In the genomic region with DNA sequence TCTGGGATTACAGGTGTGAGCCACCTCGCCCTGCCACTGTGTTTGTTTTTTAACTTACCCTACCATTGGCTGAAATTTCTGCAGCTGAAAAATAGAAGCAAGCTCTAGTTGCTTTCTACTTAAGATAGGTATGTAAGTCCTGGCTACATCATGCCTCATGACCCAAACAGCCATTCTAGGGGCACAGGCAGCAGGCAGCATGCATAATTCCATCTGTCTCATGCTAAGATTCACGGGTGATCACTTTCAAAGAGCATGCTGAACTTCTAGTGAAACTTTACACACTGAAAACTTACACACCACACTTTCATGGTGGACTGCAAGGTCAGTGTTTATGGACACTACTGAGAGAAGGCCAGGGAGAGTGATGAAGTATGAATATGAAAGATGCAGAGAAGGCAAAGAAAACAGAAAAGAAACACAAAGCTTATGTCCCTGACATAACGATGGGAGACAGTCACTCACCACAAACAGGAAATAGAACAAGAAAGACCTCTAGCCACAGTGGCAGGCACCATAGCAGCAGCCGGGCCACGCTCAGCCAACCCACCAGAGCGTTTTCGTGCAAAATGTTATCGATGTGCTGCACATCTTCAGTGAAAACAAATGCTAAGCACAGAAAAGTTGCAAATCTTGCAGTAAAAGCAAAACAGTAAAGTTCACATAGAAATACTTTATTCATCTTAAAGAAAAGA, we compare ENCODE assay signal across 11 cellular contexts.
DNase-seq lines count a peak whose midpoint lies in the region; TF ChIP-seq lines count a peak whose summit lies in the region.
"Had no signal": no experiment of that assay in that cellular context is flagged by ENCODE, and none has a peak within 500 bp of the region (broad histone marks: within the 10 kb centered on the region; RNA-seq: fewer than 3 reads in every experiment).

No MANE protein-coding gene starts in this region.

- TF ChIP-seq CTCF in dorsolateral prefrontal cortex (IDR thresholded peaks at IDR 0.05 in 54 of 56, conservative IDR thresholded peaks at IDR 0.05 in 2 of 56; ENCODE audit: low read depth in 1 of 56, partially characterized antibody in 56 of 56): no peak

- H3K4me3 ChIP-seq in dorsolateral prefrontal cortex: no peak overlapping the region
- H3K4me3 ChIP-seq: prostate gland, upper lobe of left lung had no signal

- intact Hi-C loops in head of caudate nucleus (cut with DNase I): no loop called here
- intact Hi-C loops in dorsolateral prefrontal cortex (cut with DNase I): no loop called here

- DNase-seq in GM19238 (ENCODE audit: insufficient read length, low spot score) (peak; percentile 14), KG1 (lab: John Stamatoyannopoulos, UW) (peak; percentile 72), activated T-cell treated with anti-CD3 and anti-CD28 coated beads for 24 hours (ENCODE audit: low read depth) (peak; percentile 13), head of caudate nucleus (no peak), nucleus accumbens (lab: John Stamatoyannopoulos, UW) (no peak), dorsolateral prefrontal cortex (no peak), ecto neural progenitor cell (ENCODE audit: low spot score) (no peak)
- DNase-seq in stimulated activated CD4-positive, alpha-beta T cell treated with anti-CD3 and anti-CD28 coated beads, Interleukin-4, amount 100 ng/mL, for 1 hour: peak; percentile 11
- DNase-seq: HFFc6 had no signal

- no peaks in the 10 kb centered on the region for H3K27me3 ChIP-seq in dorsolateral prefrontal cortex
- H3K27me3 ChIP-seq: upper lobe of left lung had no signal

- peak overlapping the region in 3 of 59 donors; percentile 3 to 32 (median 16) for H3K27ac ChIP-seq in dorsolateral prefrontal cortex
- H3K27ac ChIP-seq: prostate gland, upper lobe of left lung had no signal

Comparison
In these comparisons a context has a peak if more than half of its experiments do, and no peak if none do; other contexts are left out.
1. DNase-seq: peak in GM19238 (single experiment), KG1 (single experiment), activated T-cell treated with anti-CD3 and anti-CD28 coated beads for 24 hours (single experiment) and stimulated activated CD4-positive, alpha-beta T cell treated with anti-CD3 and anti-CD28 coated beads, Interleukin-4, amount 100 ng/mL, for 1 hour (single experiment); none in head of caudate nucleus (0 of 42), nucleus accumbens (0 of 56), dorsolateral prefrontal cortex (0 of 10) and ecto neural progenitor cell (single experiment).